Comparison of ENCODE assay signal across 8 cellular contexts in genomic region chr3:128726691-128727031, GRCh38. TPM values are rescaled to one million over a fixed set of nuclear protein-coding genes. Genes with fewer than 3 reads are reported as not detected.
A peak's percentile ranks its signal among the peaks of the same experiment; 100 is the strongest.
DNase-seq lines count a peak whose midpoint lies in the region; ATAC-seq and TF ChIP-seq lines count a peak whose summit lies in the region.

No MANE protein-coding gene starts in this region.

- H3K4me1 Mint-ChIP-seq in CD4-positive, CD25-positive, alpha-beta regulatory T cell, result peaks cover 20 to 63% (median 45%) of the 10 kb centered on the region in 4 donors
- H3K4me1 Mint-ChIP-seq in natural killer cell treated with Interleukin-12 subunit alpha and Interleukin-12 subunit beta and Interleukin-15 and Interleukin-18, amount 100 ng/mL, for 72 hours (ENCODE audit: low read depth in 2 of 2), result peaks cover 51 to 60% of the 10 kb centered on the region in 2 donors
- peaks cover 66% of the 10 kb centered on the region for H3K4me1 Mint-ChIP-seq in stimulated activated naive CD8-positive, alpha-beta T cell treated with anti-CD3 and anti-CD28 coated beads, Interleukin-15, amount 100 ng/mL, for 72 hours

- H2AFZ ChIP-seq in OCI-LY7 (ENCODE audit: low read length), result peak overlapping the region; percentile 26; the same call in 1 of the 2 replicates

- POLR2A ChIA-PET in HEK293 (lab: Yijun Ruan, JAX) (interaction anchor here (0.6 to 1.0 kb wide), 2 partner anchors 46 to 76 kb away, joined by 3 to 7 read pairs; no protein-coding TSS in a partner anchor), OCI-LY7 (lab: Charles Lee) (interaction anchor here (0.5 to 1.4 kb wide), 2 partner anchors 17 to 225 kb away, joined by 3 to 5 read pairs; no protein-coding TSS in a partner anchor)

- no peak for ATAC-seq in CD4-positive, CD25-positive, alpha-beta regulatory T cell (ENCODE audit: low read depth in 2 of 2)
- peak; percentile 58 to 61 for ATAC-seq in natural killer cell treated with Interleukin-12 subunit alpha and Interleukin-12 subunit beta and Interleukin-15 and Interleukin-18, amount 100 ng/mL, for 72 hours
- ATAC-seq in stimulated activated naive CD8-positive, alpha-beta T cell treated with anti-CD3 and anti-CD28 coated beads, Interleukin-15, amount 100 ng/mL, for 72 hours, result peak; percentile 31

- peaks cover 30% of the 10 kb centered on the region for H4K20me1 ChIP-seq in OCI-LY7 (ENCODE audit: insufficient read depth, low read length)

- H3K9me2 ChIP-seq in OCI-LY7 (ENCODE audit: insufficient read depth, low read length), result no peaks in the 10 kb centered on the region

- H3K4me2 ChIP-seq in OCI-LY7 (ENCODE audit: low read length), result peak overlapping the region; percentile 99

- H3K27me3 Mint-ChIP-seq in CD4-positive, CD25-positive, alpha-beta regulatory T cell, result peaks cover 5% of the 10 kb centered on the region
- peaks cover 0 to 2% of the 10 kb centered on the region in 2 donors for H3K27me3 Mint-ChIP-seq in natural killer cell treated with Interleukin-12 subunit alpha and Interleukin-12 subunit beta and Interleukin-15 and Interleukin-18, amount 100 ng/mL, for 72 hours
- no peaks in the 10 kb centered on the region for H3K27me3 Mint-ChIP-seq in stimulated activated naive CD8-positive, alpha-beta T cell treated with anti-CD3 and anti-CD28 coated beads, Interleukin-15, amount 100 ng/mL, for 72 hours

- H3K4me3 ChIP-seq in CD4-positive, CD25-positive, alpha-beta regulatory T cell (ENCODE audit: low read depth, low read length), result peak overlapping the region; percentile 91
- peak overlapping the region; percentile 99 for H3K4me3 ChIP-seq in HEK293 (ENCODE audit: low read depth, low read length)
- H3K4me3 ChIP-seq in OCI-LY7 (ENCODE audit: low read depth, low read length, poor library complexity, severe bottlenecking), result peak overlapping the region; percentile 93
- peak overlapping the region; percentile 92 for H3K4me3 ChIP-seq in fibroblast of the aortic adventitia (ENCODE audit: low read depth, low read length)

- peak overlapping the region; percentile 89 for H3K27ac ChIP-seq in CD4-positive, CD25-positive, alpha-beta regulatory T cell (ENCODE audit: insufficient read depth, low read length, poor library complexity, severe bottlenecking)
- H3K27ac ChIP-seq in HEK293 (ENCODE audit: extremely low read depth, low read depth, low read length) (peak overlapping the region; percentile 63; the same call in 1 of the 2 replicates), OCI-LY7 (ENCODE audit: low read depth, low read length, poor library complexity, severe bottlenecking) (peak overlapping the region; percentile 7)

- TF ChIP-seq CTCF in HEK293 (tag by site-specific recombination; IDR thresholded peaks at IDR 0.05) (no peak), OCI-LY7 (conservative IDR thresholded peaks at IDR 0.05; ENCODE audit: low read length) (no peak), fibroblast of the aortic adventitia (IDR thresholded peaks at IDR 0.05; ENCODE audit: insufficient read depth, low read length) (no peak)

- no peaks in the 10 kb centered on the region for H3K27me3 ChIP-seq in CD4-positive, CD25-positive, alpha-beta regulatory T cell (ENCODE audit: control insufficient read depth, insufficient read depth, low read length)

- no peaks in the 10 kb centered on the region for H3K36me3 ChIP-seq in CD4-positive, CD25-positive, alpha-beta regulatory T cell (ENCODE audit: control insufficient read depth, insufficient read depth, low read length)
- peaks cover 0 to 5% of the 10 kb centered on the region in 2 experiments; a peak in 1 of 3 replicates for H3K36me3 ChIP-seq in HEK293 (ENCODE audit: control insufficient read depth in 2 of 2, insufficient read depth in 1 of 2, low read length in 2 of 2)
- peaks cover 20% of the 10 kb centered on the region; the same call in 1 of the 2 replicates for H3K36me3 ChIP-seq in OCI-LY7 (ENCODE audit: insufficient read depth, low read length)

- intact Hi-C loops in OCI-LY7 (cut with micrococcal nuclease; ENCODE audit: unreplicated experiment), result loop anchor here (1.0 kb wide), 1 partner anchor 46 kb away; no protein-coding TSS in a partner anchor

- H3K4me3 Mint-ChIP-seq in CD4-positive, CD25-positive, alpha-beta regulatory T cell, result peak overlapping the region; percentile 92 to 97 (median 95)
- H3K4me3 Mint-ChIP-seq in natural killer cell treated with Interleukin-12 subunit alpha and Interleukin-12 subunit beta and Interleukin-15 and Interleukin-18, amount 100 ng/mL, for 72 hours, result peak overlapping the region; percentile 97
- H3K4me3 Mint-ChIP-seq in stimulated activated naive CD8-positive, alpha-beta T cell treated with anti-CD3 and anti-CD28 coated beads, Interleukin-15, amount 100 ng/mL, for 72 hours, result peak overlapping the region; percentile 96 to 98

- peak overlapping the region; percentile 84 to 98 (median 95) for H3K27ac Mint-ChIP-seq in CD4-positive, CD25-positive, alpha-beta regulatory T cell
- H3K27ac Mint-ChIP-seq in natural killer cell treated with Interleukin-12 subunit alpha and Interleukin-12 subunit beta and Interleukin-15 and Interleukin-18, amount 100 ng/mL, for 72 hours, result peak overlapping the region; percentile 91 to 96
- H3K27ac Mint-ChIP-seq in stimulated activated naive CD8-positive, alpha-beta T cell treated with anti-CD3 and anti-CD28 coated beads, Interleukin-15, amount 100 ng/mL, for 72 hours, result peak overlapping the region; percentile 97 to 99

- H3K79me2 ChIP-seq in OCI-LY7 (ENCODE audit: insufficient read depth, low read depth, low read length), result peaks cover 57% of the 10 kb centered on the region

- H3K36me3 Mint-ChIP-seq in CD4-positive, CD25-positive, alpha-beta regulatory T cell, result peaks cover 18% of the 10 kb centered on the region
- no peaks in the 10 kb centered on the region for H3K36me3 Mint-ChIP-seq in natural killer cell treated with Interleukin-12 subunit alpha and Interleukin-12 subunit beta and Interleukin-15 and Interleukin-18, amount 100 ng/mL, for 72 hours

- CTCF ChIA-PET in HEK293 (lab: Yijun Ruan, JAX) (interaction anchor here (0.6 to 1.8 kb wide), 5 partner anchors 9 to 119 kb away, joined by 3 to 6 read pairs (median 3); no protein-coding TSS in a partner anchor), OCI-LY7 (lab: Charles Lee; ENCODE audit: unreplicated experiment) (no interaction called here)

- peak in 2 of 3 donors; percentile 43 to 49 for DNase-seq in CD4-positive, CD25-positive, alpha-beta regulatory T cell
- DNase-seq in OCI-LY7 (ENCODE audit: low spot score) (peak; percentile 34), fibroblast of the aortic adventitia (ENCODE audit: low read depth) (peak; percentile 67), NCI-H446 treated with DMSO at 0.1 percent for 48 hours (lab: John Stamatoyannopoulos, UW) (no peak)
- peak; percentile 85 for DNase-seq in activated effector memory CD4-positive, alpha-beta T cell treated with anti-CD3 and anti-CD28 coated beads, Interleukin-2, amount 50 U/mL, for 16 hours
- peak; percentile 74 for DNase-seq in natural killer cell treated with Interleukin-12 subunit alpha and Interleukin-12 subunit beta and Interleukin-15 and Interleukin-18, amount 100 ng/mL, for 72 hours (ENCODE audit: low spot score)
- DNase-seq in stimulated activated naive CD8-positive, alpha-beta T cell treated with anti-CD3 and anti-CD28 coated beads, Interleukin-15, amount 100 ng/mL, for 72 hours, result peak; percentile 26 to 35

- BruUV-seq in OCI-LY7 (replicated peaks; lab: Mats Ljungman, UMichigan), result no TSS peak

- H3K4me1 ChIP-seq in CD4-positive, CD25-positive, alpha-beta regulatory T cell (ENCODE audit: control insufficient read depth, insufficient read depth, low read length, poor library complexity, severe bottlenecking), result peaks cover 56% of the 10 kb centered on the region
- H3K4me1 ChIP-seq in HEK293 (ENCODE audit: control insufficient read depth, insufficient read depth, low read length), result no peaks in the 10 kb centered on the region
- peaks cover 27% of the 10 kb centered on the region for H3K4me1 ChIP-seq in OCI-LY7 (ENCODE audit: insufficient read depth, low read length, poor library complexity, severe bottlenecking)

- no peaks in the 10 kb centered on the region for H3K9me3 Mint-ChIP-seq in CD4-positive, CD25-positive, alpha-beta regulatory T cell
- H3K9me3 Mint-ChIP-seq in natural killer cell treated with Interleukin-12 subunit alpha and Interleukin-12 subunit beta and Interleukin-15 and Interleukin-18, amount 100 ng/mL, for 72 hours, result no peaks in the 10 kb centered on the region
- H3K9me3 Mint-ChIP-seq in stimulated activated naive CD8-positive, alpha-beta T cell treated with anti-CD3 and anti-CD28 coated beads, Interleukin-15, amount 100 ng/mL, for 72 hours, result no peaks in the 10 kb centered on the region

- no peaks in the 10 kb centered on the region for H3K9me3 ChIP-seq in CD4-positive, CD25-positive, alpha-beta regulatory T cell (ENCODE audit: control insufficient read depth in 2 of 2, low read length in 2 of 2)
- H3K9me3 ChIP-seq in HEK293 (ENCODE audit: control insufficient read depth, insufficient read depth, low read depth, low read length) (no peaks in the 10 kb centered on the region), OCI-LY7 (ENCODE audit: low read length) (no peaks in the 10 kb centered on the region)

TF ChIP-seq in HEK293, 187 proteins besides CTCF, POLR2A, EP300 and RAD21:
- TF ChIP-seq HIC1 (tag by site-specific recombination; IDR thresholded peaks at IDR 0.05), result peak; percentile 2; the same call in 1 of the 2 replicates
- peak; percentile 29; the same call in 1 of the 2 replicates for TF ChIP-seq ZBTB8A (tag by site-specific recombination; IDR thresholded peaks at IDR 0.05)
- no peak for TF ChIP-seq ZNF830 (tag by site-specific recombination; IDR thresholded peaks at IDR 0.05; ENCODE audit: low read depth)

RNA-seq across cellular contexts. Expression of gene RAB7A, which starts 0.7 kb away (rescaled TPM):
- total RNA-seq in CD4-positive, CD25-positive, alpha-beta regulatory T cell, result 156 TPM
- 100 to 1,000 TPM; 179 to 200 (median 186) TPM for polyA plus RNA-seq in CD4-positive, CD25-positive, alpha-beta regulatory T cell
- 24.5 and 30.1 TPM in 2 replicates for total RNA-seq in OCI-LY7 (2014; rRNA removed; shearing (Covaris generic))
- total RNA-seq in OCI-LY7 (2022) (129 and 143 TPM in 2 replicates), fibroblast of the aortic adventitia (ENCODE audit: low replicate concordance) (96.8 and 166 TPM in 2 replicates)
- 100 to 1,000 TPM; 183 to 338 TPM for total RNA-seq in natural killer cell treated with Interleukin-12 subunit alpha and Interleukin-12 subunit beta and Interleukin-15 and Interleukin-18, amount 100 ng/mL, for 72 hours

Comparison
In these comparisons a context has a peak if more than half of its experiments do, and no peak if none do; other contexts are left out.
1. ATAC-seq: peak in natural killer cell treated with Interleukin-12 subunit alpha and Interleukin-12 subunit beta and Interleukin-15 and Interleukin-18, amount 100 ng/mL, for 72 hours (2 of 2) and stimulated activated naive CD8-positive, alpha-beta T cell treated with anti-CD3 and anti-CD28 coated beads, Interleukin-15, amount 100 ng/mL, for 72 hours (single experiment); none in CD4-positive, CD25-positive, alpha-beta regulatory T cell (0 of 2).
2. H3K27ac ChIP-seq: peak in every context shown above with its lines; median percentile 89 in CD4-positive, CD25-positive, alpha-beta regulatory T cell; 63 in HEK293; 7 in OCI-LY7.
3. Peak in every context shown above with its lines, with median percentiles within 50 percentile points of each other: H3K4me3 ChIP-seq, H3K27ac Mint-ChIP-seq and H3K4me3 Mint-ChIP-seq.